Comparison of ENCODE assay signal across 8 cellular contexts in the genomic region with DNA sequence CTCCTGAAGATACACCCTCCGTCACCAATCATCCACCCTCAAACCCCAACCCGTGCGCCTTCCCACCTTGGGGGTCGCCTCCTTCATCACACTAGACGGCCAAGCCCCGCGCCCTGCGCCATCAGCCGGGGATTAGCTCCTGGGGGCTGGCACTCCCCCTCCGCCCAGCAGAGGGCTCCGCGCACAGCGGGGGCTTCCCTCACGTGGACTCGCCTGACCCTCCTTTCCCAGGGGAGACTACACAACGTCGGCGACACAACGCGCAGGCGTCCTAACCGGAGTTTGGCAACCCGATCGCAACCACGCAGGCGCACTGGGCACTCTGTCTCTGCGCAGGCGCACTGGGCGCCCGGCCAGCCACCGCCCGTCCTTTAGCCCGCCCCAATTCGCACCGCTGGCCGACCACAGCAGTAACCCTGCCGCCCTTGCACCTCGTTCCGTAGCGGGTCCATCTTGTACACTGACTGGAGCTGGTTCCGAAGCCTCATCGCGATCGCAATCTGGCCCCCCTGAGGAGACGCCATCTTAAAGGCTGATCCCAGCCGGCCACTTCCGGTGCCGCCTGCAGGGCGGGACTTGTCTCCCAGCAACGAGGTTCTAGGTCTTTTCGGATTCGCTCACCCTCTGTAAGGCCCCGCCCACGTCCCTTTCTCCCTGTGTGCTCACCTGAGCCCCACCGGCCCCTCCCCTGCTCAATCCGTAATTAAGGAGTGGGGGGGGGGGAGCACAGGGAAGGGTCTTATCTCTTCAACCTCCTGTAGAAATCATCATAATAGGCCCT. TPM values are rescaled to one million over a fixed set of nuclear protein-coding genes. Genes with fewer than 3 reads are reported as not detected.
DNase-seq lines count a peak whose midpoint lies in the region; ATAC-seq, FAIRE-seq and TF ChIP-seq lines count a peak whose summit lies in the region.

A gene (minus strand): TSS at position 551 of the 781 bp plus-strand sequence. CDS start 27 bp downstream, at position 524.

- H3K27ac ChIP-seq in H1 (ENCODE audit: low read depth, low read length) (peak within 1 kb of the TSS; percentile 99), mesendoderm (ENCODE audit: low read depth, low read length) (peak within 1 kb of the TSS; percentile 61)

- peak within 1 kb of the TSS; percentile 100 for H3K56ac ChIP-seq in H1 (replicated peaks; ENCODE audit: insufficient read length, low read depth, low read length)
- H3K56ac ChIP-seq in mesendoderm (ENCODE audit: low read length) = peak within 1 kb of the TSS; percentile 100

- TF ChIP-seq RAD21 in H1 (IDR thresholded peaks at IDR 0.05 in 1 of 2, conservative IDR thresholded peaks at IDR 0.05 in 1 of 2; ENCODE audit: low read depth in 2 of 2, low read length in 2 of 2) = peak; percentile 9 to 28; a peak in 1 of 4 replicates

- peak in 1 of 2 experiments; percentile 84; a peak in 2 of 3 replicates for TF ChIP-seq POLR2A in H1 (IDR thresholded peaks at IDR 0.05; ENCODE audit: control extremely low read depth in 1 of 2, low read depth in 2 of 2, low read length in 2 of 2)

- DNase-seq in Caki2 (ENCODE audit: low read depth) (peak; percentile 96), HTR-8/SVneo (ENCODE audit: insufficient read length, low spot score) (peak; percentile 98), NOMO-1 treated with dmso at 0.1 percent for 144 hours (lab: John Stamatoyannopoulos, UW; ENCODE audit: unreplicated experiment) (peak; percentile 90), H1 (ENCODE audit: low read depth in 1 of 2, low spot score in 2 of 2) (peak; percentile 96 to 98), mesendoderm (peak; percentile 99)
- DNase-seq in activated CD8-positive, alpha-beta memory T cell treated with anti-CD3 and anti-CD28 coated beads for 48 hours (ENCODE audit: low read depth in 2 of 3, low spot score in 2 of 3) = peak; percentile 92 to 98 (median 94)
- DNase-seq in stimulated activated CD8-positive, alpha-beta memory T cell treated with anti-CD3 and anti-CD28 coated beads, Interleukin-15, amount 100 ng/mL, for 1 hour (ENCODE audit: low read depth) = peak; percentile 99

- H3K23ac ChIP-seq in H1 (ENCODE audit: insufficient read length) (no peak within 1 kb of the TSS), mesendoderm (ENCODE audit: low read length) (peak within 1 kb of the TSS; percentile 70)

- no peak for TF ChIP-seq EP300 in H1 (IDR thresholded peaks at IDR 0.05; ENCODE audit: borderline replicate concordance in 1 of 2, low read depth in 2 of 2, low read length in 2 of 2)

- peak within 1 kb of the TSS; percentile 91 for H2BK12ac ChIP-seq in H1 (ENCODE audit: low read depth, low read length)

- H2BK120ac ChIP-seq in H1 (replicated peaks; ENCODE audit: low read depth, low read length) (peak within 1 kb of the TSS; percentile 100), mesendoderm (ENCODE audit: low read depth, low read length) (peak within 1 kb of the TSS; percentile 66)

- H2BK5ac ChIP-seq in H1 (ENCODE audit: low read depth, low read length) (peak within 1 kb of the TSS; percentile 98), mesendoderm (ENCODE audit: low read length) (peak within 1 kb of the TSS; percentile 99)

- peak within 1 kb of the TSS; percentile 97; the same call in 1 of the 2 replicates for H2AFZ ChIP-seq in H1 (ENCODE audit: low read length)

- peak within 1 kb of the TSS; percentile 86 for H3K4me2 ChIP-seq in H1 (ENCODE audit: insufficient read depth in 1 of 2, low read depth in 2 of 2, low read length in 2 of 2)
- H3K4me2 ChIP-seq in mesendoderm (ENCODE audit: low read length) = peak within 1 kb of the TSS; percentile 83

- H3K18ac ChIP-seq in H1 (ENCODE audit: extremely low read depth, low read length) (peak within 1 kb of the TSS; percentile 100), mesendoderm (ENCODE audit: low read length) (peak within 1 kb of the TSS; percentile 97)

- H4K5ac ChIP-seq in H1 (ENCODE audit: insufficient read length, low read depth, low read length) (peak within 1 kb of the TSS; percentile 100), mesendoderm (ENCODE audit: low read length) (peak within 1 kb of the TSS; percentile 44)

- H3K79me2 ChIP-seq in H1 (ENCODE audit: control insufficient read depth in 1 of 2, insufficient read depth in 2 of 2, low read length in 2 of 2) = peaks cover 0 to 3% of the 10 kb centered on the region in 2 experiments; a peak in 1 of 4 replicates
- no peaks in the 10 kb centered on the region for H3K79me2 ChIP-seq in mesendoderm (ENCODE audit: control insufficient read depth, insufficient read depth, low read length)

- peak within 1 kb of the TSS; percentile 99 for H4K8ac ChIP-seq in H1 (ENCODE audit: extremely low read depth, insufficient read depth, low read length)
- no peak within 1 kb of the TSS for H4K8ac ChIP-seq in mesendoderm (ENCODE audit: low read depth, low read length)

- in situ Hi-C loops in Caki2 (cut with HindIII; ENCODE audit: low pct_unique_long_range_greater_than_20kb, low sequenced_read_pairs) = no loop called here

- H3K4me1 ChIP-seq in H1 (replicated peaks in 1 of 4; ENCODE audit: control insufficient read depth in 3 of 4, insufficient read depth in 4 of 4, low read length in 3 of 4) (peaks cover 3 to 25% (median 20%) of the 10 kb centered on the region in 4 experiments), mesendoderm (ENCODE audit: control insufficient read depth, low read depth, low read length) (peaks cover 6% of the 10 kb centered on the region)

- peak within 1 kb of the TSS; percentile 10; the same call in 1 of the 2 replicates for H2BK15ac ChIP-seq in H1 (ENCODE audit: low read length)
- H2BK15ac ChIP-seq in mesendoderm (replicated peaks; ENCODE audit: low read depth) = no peak within 1 kb of the TSS

- POLR2A ChIA-PET in H1 (lab: Charles Lee; ENCODE audit: partially characterized antibody) = interaction anchor here (0.8 to 3.9 kb wide), 21 partner anchors 8 to 81 kb away, joined by 3 to 26 read pairs (median 4); a partner anchor contains a TSS

- H4K20me1 ChIP-seq in H1 (replicated peaks in 1 of 2; ENCODE audit: control insufficient read depth in 1 of 2, insufficient read depth in 2 of 2, low read length in 2 of 2) = peaks cover 0 to 4% of the 10 kb centered on the region in 2 experiments

- H2AK5ac ChIP-seq in H1 (ENCODE audit: low read depth, low read length) (peak within 1 kb of the TSS; percentile 11; the same call in 1 of the 2 replicates), mesendoderm (ENCODE audit: low read length) (no peak within 1 kb of the TSS)

- no peaks in the 10 kb centered on the region for H3K79me1 ChIP-seq in H1 (ENCODE audit: low read depth, low read length)
- no peaks in the 10 kb centered on the region for H3K79me1 ChIP-seq in mesendoderm (ENCODE audit: low read length)

- FAIRE-seq in HTR-8/SVneo (lab: Jason Lieb, UNC) (peak; percentile 93), H1 (lab: Jason Lieb, UNC) (no peak)

- no peak within 1 kb of the TSS for H2BK20ac ChIP-seq in H1 (ENCODE audit: low read length)

- peak; percentile 88 for ATAC-seq in GM21367 (IDR thresholded peaks at IDR 0.05; ENCODE audit: unreplicated experiment)

- H3K14ac ChIP-seq in H1 (ENCODE audit: insufficient read length) = no peak within 1 kb of the TSS

- TF ChIP-seq CTCF in H1 (IDR thresholded peaks at IDR 0.05; ENCODE audit: control extremely low read depth in 1 of 3, insufficient read depth in 1 of 3, low read depth in 1 of 3, low read length in 3 of 3) = peak in 2 of 3 experiments; percentile 48 to 63; a peak in 3 of 4 replicates

- peaks cover 26% of the 10 kb centered on the region for H3K23me2 ChIP-seq in H1 (ENCODE audit: low read depth, low read length)

- peak within 1 kb of the TSS; percentile 87 to 98 (median 96) for H3K9ac ChIP-seq in H1 (replicated peaks in 1 of 4; ENCODE audit: extremely low read depth in 1 of 4, low read depth in 3 of 4, low read length in 3 of 4)
- peak within 1 kb of the TSS; percentile 96 for H3K9ac ChIP-seq in mesendoderm (ENCODE audit: low read length)

- H3K4me3 ChIP-seq in H1 (ENCODE audit: extremely low read depth in 1 of 4, insufficient read depth in 2 of 4, low read depth in 3 of 4, low read length in 4 of 4) (peak within 1 kb of the TSS; percentile 61 to 98 (median 92)), mesendoderm (ENCODE audit: low read length) (peak within 1 kb of the TSS; percentile 91)

- no peaks in the 10 kb centered on the region for H3K9me3 ChIP-seq in H1 (ENCODE audit: insufficient read depth in 2 of 2, low read depth in 1 of 2, low read length in 1 of 2)

- WGBS in H1 (ENCODE audit: extremely low coverage in 1 of 2, insufficient coverage in 1 of 2, insufficient read length in 1 of 2, insufficient replicate concordance in 2 of 2, low coverage in 1 of 2, low lambda C conversion rate in 2 of 2, missing lambda C conversion rate in 1 of 2), 2 experiments = 2% methylated on average over 54 of the region's 56 CpGs; no CpG with 5 or more reads in 1 of the 2 experiments
- no CpG with 5 or more reads among the region's 56 CpGs for WGBS in mesendoderm (ENCODE audit: extremely low coverage, insufficient coverage, low lambda C conversion rate)

- H3K36me3 ChIP-seq in H1 (ENCODE audit: control insufficient read depth in 2 of 4, insufficient read depth in 4 of 4, low read length in 3 of 4) (peaks cover 0 to 9% (median 4%) of the 10 kb centered on the region in 4 experiments; a peak in 6 of 8 replicates), mesendoderm (ENCODE audit: control insufficient read depth, insufficient read depth, low read length) (no peaks in the 10 kb centered on the region)

- H3K4ac ChIP-seq in H1 (replicated peaks; ENCODE audit: insufficient read length, low read depth, low read length) (peak within 1 kb of the TSS; percentile 100), mesendoderm (ENCODE audit: low read depth, low read length) (peak within 1 kb of the TSS; percentile 93)

- peaks cover 48 to 80% (median 76%) of the 10 kb centered on the region in 4 experiments for H3K27me3 ChIP-seq in H1 (replicated peaks in 1 of 4; ENCODE audit: control insufficient read depth in 3 of 4, extremely low read depth in 1 of 4, insufficient read depth in 3 of 4, low read length in 3 of 4)
- H3K27me3 ChIP-seq in mesendoderm (ENCODE audit: insufficient read depth, low read length, poor library complexity) = peaks cover 45% of the 10 kb centered on the region

- CTCF ChIA-PET in H1 (lab: Charles Lee; ENCODE audit: partially characterized antibody) = interaction anchor here (0.7 to 2.4 kb wide), 7 partner anchors 25 to 81 kb away, joined by 3 to 13 read pairs (median 4); a partner anchor contains a TSS

- H4K91ac ChIP-seq in H1 (replicated peaks; ENCODE audit: insufficient read length, low read length) = peak within 1 kb of the TSS; percentile 100

RNA-seq across cellular contexts. Expression of the gene that starts here (rescaled TPM):
- 19.9 and 30.5 TPM in 2 replicates for total RNA-seq in Caki2 (2014; rRNA removed; shearing (Covaris generic); ENCODE audit: low replicate concordance)
- total RNA-seq in H1 (2021; fragmentation: NEBNext Ultra II Directional; extraction: Animal tissue kit (Norgen Biotek cat#: 25700)) = 10.0 and 13.8 TPM in 2 replicates
- polyA plus RNA-seq in H1 (2011; rRNA removed) = 12.1 and 23.7 TPM in 2 replicates
- polyA plus RNA-seq in H1 (2011; cell fraction: cytosol; rRNA removed) = 15.4 TPM
- polyA plus RNA-seq in H1 (2011; cell fraction: nucleus; rRNA removed) = 13.2 TPM
- polyA plus RNA-seq in H1 (2012, experiment 1 of 2) = 9.2 to 15.1 TPM (median 14.9 TPM) in 4 replicates
- polyA plus RNA-seq in H1 (2012, experiment 2 of 2) = 10.1 TPM
- 10.7 TPM for polyA plus RNA-seq in H1 (2013, experiment 1 of 2)
- polyA plus RNA-seq in H1 (2013, experiment 2 of 2) = 8.6 TPM
- 17.4 and 23.0 TPM in 2 replicates for polyA minus RNA-seq in H1 (2011; rRNA and poly(A)+ RNA removed)
- 11.3 TPM for polyA minus RNA-seq in H1 (2011; cell fraction: cytosol; rRNA and poly(A)+ RNA removed)
- 14.3 TPM for polyA minus RNA-seq in H1 (2011; cell fraction: nucleus; rRNA and poly(A)+ RNA removed)
- polyA plus RNA-seq in mesendoderm (2013, experiment 1 of 2) = 10.7 TPM
- 9.5 TPM for polyA plus RNA-seq in mesendoderm (2013, experiment 2 of 2)

Comparison
In these comparisons a context has a peak if more than half of its experiments do, and no peak if none do; other contexts are left out.
1. Peak in every context shown above with its lines: DNase-seq, ATAC-seq, H3K4me3 ChIP-seq and H3K27ac ChIP-seq.